In genomic region chr9:23555849-23556248, GRCh38 we compare ENCODE assay signal across 1 cellular context.
TF ChIP-seq lines count a peak whose summit lies in the region.

No MANE protein-coding gene starts in this region.

TF ChIP-seq in GM23338, 12 proteins besides CTCF, POLR2A, EP300 and RAD21 (continued from another document):
- TF ChIP-seq, protein P1, sequence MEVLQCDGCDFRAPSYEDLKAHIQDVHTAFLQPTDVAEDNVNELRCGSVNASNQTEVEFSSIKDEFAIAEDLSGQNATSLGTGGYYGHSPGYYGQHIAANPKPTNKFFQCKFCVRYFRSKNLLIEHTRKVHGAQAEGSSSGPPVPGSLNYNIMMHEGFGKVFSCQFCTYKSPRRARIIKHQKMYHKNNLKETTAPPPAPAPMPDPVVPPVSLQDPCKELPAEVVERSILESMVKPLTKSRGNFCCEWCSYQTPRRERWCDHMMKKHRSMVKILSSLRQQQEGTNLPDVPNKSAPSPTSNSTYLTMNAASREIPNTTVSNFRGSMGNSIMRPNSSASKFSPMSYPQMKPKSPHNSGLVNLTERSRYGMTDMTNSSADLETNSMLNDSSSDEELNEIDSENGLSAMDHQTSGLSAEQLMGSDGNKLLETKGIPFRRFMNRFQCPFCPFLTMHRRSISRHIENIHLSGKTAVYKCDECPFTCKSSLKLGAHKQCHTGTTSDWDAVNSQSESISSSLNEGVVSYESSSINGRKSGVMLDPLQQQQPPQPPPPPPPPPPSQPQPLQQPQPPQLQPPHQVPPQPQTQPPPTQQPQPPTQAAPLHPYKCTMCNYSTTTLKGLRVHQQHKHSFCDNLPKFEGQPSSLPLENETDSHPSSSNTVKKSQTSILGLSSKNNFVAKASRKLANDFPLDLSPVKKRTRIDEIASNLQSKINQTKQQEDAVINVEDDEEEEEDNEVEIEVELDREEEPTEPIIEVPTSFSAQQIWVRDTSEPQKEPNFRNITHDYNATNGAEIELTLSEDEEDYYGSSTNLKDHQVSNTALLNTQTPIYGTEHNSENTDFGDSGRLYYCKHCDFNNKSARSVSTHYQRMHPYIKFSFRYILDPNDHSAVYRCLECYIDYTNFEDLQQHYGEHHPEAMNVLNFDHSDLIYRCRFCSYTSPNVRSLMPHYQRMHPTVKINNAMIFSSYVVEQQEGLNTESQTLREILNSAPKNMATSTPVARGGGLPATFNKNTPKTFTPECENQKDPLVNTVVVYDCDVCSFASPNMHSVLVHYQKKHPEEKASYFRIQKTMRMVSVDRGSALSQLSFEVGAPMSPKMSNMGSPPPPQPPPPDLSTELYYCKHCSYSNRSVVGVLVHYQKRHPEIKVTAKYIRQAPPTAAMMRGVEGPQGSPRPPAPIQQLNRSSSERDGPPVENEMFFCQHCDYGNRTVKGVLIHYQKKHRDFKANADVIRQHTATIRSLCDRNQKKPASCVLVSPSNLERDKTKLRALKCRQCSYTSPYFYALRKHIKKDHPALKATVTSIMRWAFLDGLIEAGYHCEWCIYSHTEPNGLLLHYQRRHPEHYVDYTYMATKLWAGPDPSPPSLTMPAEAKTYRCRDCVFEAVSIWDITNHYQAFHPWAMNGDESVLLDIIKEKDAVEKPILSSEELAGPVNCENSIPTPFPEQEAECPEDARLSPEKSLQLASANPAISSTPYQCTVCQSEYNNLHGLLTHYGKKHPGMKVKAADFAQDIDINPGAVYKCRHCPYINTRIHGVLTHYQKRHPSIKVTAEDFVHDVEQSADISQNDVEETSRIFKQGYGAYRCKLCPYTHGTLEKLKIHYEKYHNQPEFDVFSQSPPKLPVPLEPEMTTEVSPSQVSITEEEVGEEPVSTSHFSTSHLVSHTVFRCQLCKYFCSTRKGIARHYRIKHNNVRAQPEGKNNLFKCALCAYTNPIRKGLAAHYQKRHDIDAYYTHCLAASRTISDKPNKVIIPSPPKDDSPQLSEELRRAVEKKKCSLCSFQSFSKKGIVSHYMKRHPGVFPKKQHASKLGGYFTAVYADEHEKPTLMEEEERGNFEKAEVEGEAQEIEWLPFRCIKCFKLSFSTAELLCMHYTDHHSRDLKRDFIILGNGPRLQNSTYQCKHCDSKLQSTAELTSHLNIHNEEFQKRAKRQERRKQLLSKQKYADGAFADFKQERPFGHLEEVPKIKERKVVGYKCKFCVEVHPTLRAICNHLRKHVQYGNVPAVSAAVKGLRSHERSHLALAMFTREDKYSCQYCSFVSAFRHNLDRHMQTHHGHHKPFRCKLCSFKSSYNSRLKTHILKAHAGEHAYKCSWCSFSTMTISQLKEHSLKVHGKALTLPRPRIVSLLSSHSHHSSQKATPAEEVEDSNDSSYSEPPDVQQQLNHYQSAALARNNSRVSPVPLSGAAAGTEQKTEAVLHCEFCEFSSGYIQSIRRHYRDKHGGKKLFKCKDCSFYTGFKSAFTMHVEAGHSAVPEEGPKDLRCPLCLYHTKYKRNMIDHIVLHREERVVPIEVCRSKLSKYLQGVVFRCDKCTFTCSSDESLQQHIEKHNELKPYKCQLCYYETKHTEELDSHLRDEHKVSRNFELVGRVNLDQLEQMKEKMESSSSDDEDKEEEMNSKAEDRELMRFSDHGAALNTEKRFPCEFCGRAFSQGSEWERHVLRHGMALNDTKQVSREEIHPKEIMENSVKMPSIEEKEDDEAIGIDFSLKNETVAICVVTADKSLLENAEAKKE (CRISPR knock-in tag; IDR thresholded peaks at IDR 0.05): no peak
